20 cellular contexts compared by ENCODE assay signal in genomic region chr16:1551166-1551565, GRCh38. TPM values are rescaled to one million over a fixed set of nuclear protein-coding genes. Genes with fewer than 3 reads are reported as not detected.
A peak's percentile ranks its signal among the peaks of the same experiment; 100 is the strongest.
DNase-seq lines count a peak whose midpoint lies in the region; ATAC-seq and TF ChIP-seq lines count a peak whose summit lies in the region.
"Had no signal": no experiment of that assay in that cellular context is flagged by ENCODE, and none has a peak within 500 bp of the region (broad histone marks: within the 10 kb centered on the region; RNA-seq: fewer than 3 reads in every experiment).

No MANE protein-coding gene starts in this region.

- no peak for DNase-seq in heart right ventricle
- no peak for DNase-seq in cardiac septum (ENCODE audit: low spot score)
- peak; percentile 69 for DNase-seq in chondrocyte (ENCODE audit: low spot score)
- no peak for DNase-seq in psoas muscle
- DNase-seq in testis: no peak
- no peak for DNase-seq in NCI-H2227 treated with DMSO at 0.1 percent for 48 hours (lab: John Stamatoyannopoulos, UW)
- no peak for DNase-seq in putamen (ENCODE audit: low spot score)
- DNase-seq in mucosa of gallbladder (ENCODE audit: low spot score): no peak
- DNase-seq: ACHN, AML-193, COR-L47, GOT3, KG1, NCI-H1436, NCI-H2029, NCI-H2171 treated with DMSO at 0.1 percent for 48 hours, NCI-H774 had no signal

- H3K27ac Mint-ChIP-seq in chondrocyte (ENCODE audit: unreplicated experiment): no peak overlapping the region
- H3K27ac Mint-ChIP-seq: CD14-positive monocyte had no signal

- 79 to 85% methylated on average over 12 of the region's 12 CpGs for WGBS in heart right ventricle, 2 donors
- WGBS in psoas muscle, 3 donors: 81 to 82% (median 82%) methylated on average over 9 to 12 of the region's 12 CpGs
- WGBS in testis, 2 donors: 83 to 94% methylated on average over 10 to 12 of the region's 12 CpGs

- H3K4me3 Mint-ChIP-seq in chondrocyte (ENCODE audit: unreplicated experiment): no peak overlapping the region
- H3K4me3 Mint-ChIP-seq: CD14-positive monocyte had no signal

- H3K27ac ChIP-seq in heart right ventricle (peak overlapping the region; percentile 62 to 99 (median 96)), psoas muscle (peak overlapping the region; percentile 32), testis (peak overlapping the region; percentile 51 to 75)
- H3K27ac ChIP-seq: RWPE1 had no signal

- H3K9me3 ChIP-seq in heart right ventricle (no peaks in the 10 kb centered on the region), psoas muscle (no peaks in the 10 kb centered on the region), testis (no peaks in the 10 kb centered on the region)

- TF ChIP-seq POLR2A in testis (IDR thresholded peaks at IDR 0.05): no peak

- H3K4me1 Mint-ChIP-seq in chondrocyte (ENCODE audit: low read depth): peaks cover 23% of the 10 kb centered on the region
- H3K4me1 Mint-ChIP-seq: CD14-positive monocyte had no signal

- peaks cover 12% of the 10 kb centered on the region for H3K36me3 Mint-ChIP-seq in chondrocyte (ENCODE audit: low read depth)

- no peaks in the 10 kb centered on the region for H3K27me3 Mint-ChIP-seq in chondrocyte (ENCODE audit: low read depth)

- H3K4me1 ChIP-seq in heart right ventricle (peaks cover 49 to 87% (median 65%) of the 10 kb centered on the region in 9 donors), psoas muscle (peaks cover 24% of the 10 kb centered on the region), testis (peaks cover 58% of the 10 kb centered on the region)

- H3K36me3 ChIP-seq in heart right ventricle (peaks cover 0 to 94% (median 28%) of the 10 kb centered on the region in 9 donors), psoas muscle (ENCODE audit: insufficient read depth in 1 of 2, low read depth in 1 of 2) (peaks cover 0 to 30% of the 10 kb centered on the region in 2 donors), testis (ENCODE audit: low read depth, missing control alignments) (no peaks in the 10 kb centered on the region)

- no peak overlapping the region for H3K4me3 ChIP-seq in heart right ventricle
- no peak overlapping the region for H3K4me3 ChIP-seq in psoas muscle
- no peak overlapping the region for H3K4me3 ChIP-seq in testis

- ATAC-seq in heart right ventricle (peak in 1 of 8 donors; percentile 8), psoas muscle (no peak)

- H3K27me3 ChIP-seq in heart right ventricle (no peaks in the 10 kb centered on the region), psoas muscle (ENCODE audit: insufficient read depth in 3 of 3, low read length in 2 of 3) (no peaks in the 10 kb centered on the region), testis (no peaks in the 10 kb centered on the region)

- H3K9me3 Mint-ChIP-seq in chondrocyte (ENCODE audit: low read depth): no peaks in the 10 kb centered on the region

- TF ChIP-seq CTCF in heart right ventricle (IDR thresholded peaks at IDR 0.05) (no peak), chondrocyte (IDR thresholded peaks at IDR 0.05) (no peak), psoas muscle (IDR thresholded peaks at IDR 0.05) (no peak), testis (IDR thresholded peaks at IDR 0.05) (no peak)

- intact Hi-C loops in heart right ventricle (cut with DNase I): loop anchor here in 1 of 10 donors (10.0 kb wide), 1 partner anchor 56 kb away; the partner anchor contains the start of gene TELO2
- intact Hi-C loops in cardiac septum (cut with DNase I): loop anchor here (5.0 kb wide), 1 partner anchor 44 kb away; no protein-coding TSS in a partner anchor
- intact Hi-C loops in psoas muscle (cut with DNase I): loop anchor here in 1 of 2 donors (5.0 kb wide), 1 partner anchor 59 kb away; the partner anchor contains the start of gene TELO2
- intact Hi-C loops in testis (cut with DNase I; ENCODE audit: low total_unique reads): no loop called here

RNA-seq across cellular contexts. Expression of gene TMEM204, which starts 17.7 kb away (rescaled TPM):
- total RNA-seq in heart right ventricle (10 to 100 TPM; 10.7 to 24.4 (median 18.1) TPM), cardiac septum (19.8 TPM), chondrocyte (2.9 to 9.7 TPM (median 8.4 TPM) in 3 replicates), psoas muscle (10 to 100 TPM in 2 of 4 donors, 1 to 10 TPM in 2; 7.5 to 21.7 (median 10.2) TPM), testis (10 to 100 TPM; 19.4 to 21.4 TPM), mucosa of gallbladder (23.1 TPM)
- polyA plus RNA-seq in heart right ventricle (10 to 100 TPM; 37.5 to 49.9 TPM), psoas muscle (10 to 100 TPM; 11.8 to 22.3 (median 12.0) TPM), testis (ENCODE audit: insufficient read depth, low read depth, low replicate concordance) (13.7 TPM)
- total RNA-seq: NCI-H460 had no signal

RNA-seq across cellular contexts. Expression of gene TELO2, which starts 58.0 kb away (rescaled TPM):
- total RNA-seq in heart right ventricle: 10 to 100 TPM; 14.5 to 22.0 (median 19.7) TPM
- polyA plus RNA-seq in heart right ventricle: 10 to 100 TPM; 27.4 to 50.5 TPM
- 17.7 TPM for total RNA-seq in cardiac septum
- 19.3 to 30.9 TPM (median 21.7 TPM) in 3 replicates for total RNA-seq in chondrocyte
- total RNA-seq in psoas muscle: 10 to 100 TPM; 15.8 to 23.8 (median 19.6) TPM
- 10 to 100 TPM; 11.6 to 18.3 (median 14.0) TPM for polyA plus RNA-seq in psoas muscle
- 10 to 100 TPM; 45.2 to 46.0 TPM for total RNA-seq in testis
- 25.7 TPM for polyA plus RNA-seq in testis (ENCODE audit: insufficient read depth, low read depth, low replicate concordance)
- total RNA-seq in mucosa of gallbladder: 49.8 TPM

Comparison
In these comparisons a context has a peak if more than half of its experiments do, and no peak if none do; other contexts are left out.
1. H3K27ac ChIP-seq: peak in every context shown above with its lines; median percentile 96 in heart right ventricle; 63 in testis; 32 in psoas muscle.